In genomic region chr7:6121141-6121540, GRCh38 we compare ENCODE assay signal across 16 cellular contexts. TPM values are rescaled to one million over a fixed set of nuclear protein-coding genes. Genes with fewer than 3 reads are reported as not detected.
DNase-seq lines count a peak whose midpoint lies in the region; FAIRE-seq and TF ChIP-seq lines count a peak whose summit lies in the region.
"Had no signal": no experiment of that assay in that cellular context is flagged by ENCODE, and none has a peak within 500 bp of the region (broad histone marks: within the 10 kb centered on the region; RNA-seq: fewer than 3 reads in every experiment).

No MANE protein-coding gene starts in this region.

- H3K9me2 ChIP-seq in GM23248 (ENCODE audit: insufficient read depth): no peaks in the 10 kb centered on the region

- H2AK5ac ChIP-seq in mesenchymal stem cell (ENCODE audit: low read length, severe bottlenecking): no peak overlapping the region

- H3F3A ChIP-seq in GM23248 (ENCODE audit: insufficient read depth): peaks cover 3% of the 10 kb centered on the region; the same call in 1 of the 2 replicates

- no peak overlapping the region for H3K9ac ChIP-seq in GM23248
- no peak overlapping the region for H3K9ac ChIP-seq in endothelial cell of umbilical vein (replicated peaks; ENCODE audit: extremely low read depth, insufficient read depth, low read length)
- H3K9ac ChIP-seq in mesenchymal stem cell (ENCODE audit: low read length): no peak overlapping the region

- H2BK15ac ChIP-seq in mesenchymal stem cell (ENCODE audit: low read depth, poor library complexity, severe bottlenecking): no peak overlapping the region

- no peak for TF ChIP-seq CTCF in endothelial cell of umbilical vein (IDR thresholded peaks at IDR 0.05; ENCODE audit: extremely low read depth in 1 of 2, insufficient read depth in 1 of 2, low read depth in 1 of 2, low read length in 2 of 2)

- WGBS in GM23248 (ENCODE audit: low coverage in 1 of 2, low lambda C conversion rate in 2 of 2, missing lambda C conversion rate in 2 of 2), 2 experiments: 97 to 100% methylated on average over 2 of the region's 2 CpGs
- WGBS in mesenchymal stem cell: 92% methylated on average over 2 of the region's 2 CpGs

- CTCF ChIA-PET in endothelial cell of umbilical vein (lab: Charles Lee): no interaction called here

- H3K9me3 ChIP-seq in GM23248 (ENCODE audit: low read depth) (no peaks in the 10 kb centered on the region), endothelial cell of umbilical vein (replicated peaks; ENCODE audit: control insufficient read depth, insufficient read depth, low read length) (no peaks in the 10 kb centered on the region), mesenchymal stem cell (ENCODE audit: control insufficient read depth, low read length) (peaks cover 23% of the 10 kb centered on the region)
- H3K9me3 ChIP-seq: pancreas had no signal

- no peak overlapping the region for H2BK120ac ChIP-seq in mesenchymal stem cell (ENCODE audit: low read depth, low read length)

- H3K79me1 ChIP-seq in mesenchymal stem cell (replicated peaks; ENCODE audit: low read length, poor library complexity, severe bottlenecking): peaks cover 29% of the 10 kb centered on the region

- H4K8ac ChIP-seq in mesenchymal stem cell (ENCODE audit: low read length): no peak overlapping the region

- POLR2A ChIA-PET in endothelial cell of umbilical vein (lab: Charles Lee): no interaction called here

- H3K27ac ChIP-seq in GM23248 (no peak overlapping the region), endothelial cell of umbilical vein (ENCODE audit: insufficient read depth, low read depth, low read length) (no peak overlapping the region), mesenchymal stem cell (ENCODE audit: low read length, poor library complexity, severe bottlenecking) (no peak overlapping the region)
- H3K27ac ChIP-seq: left lung, pancreas, sigmoid colon had no signal

- no peak overlapping the region for H3K23ac ChIP-seq in mesenchymal stem cell (ENCODE audit: low read length in 2 of 2)

- no peak overlapping the region for H3K18ac ChIP-seq in mesenchymal stem cell (ENCODE audit: low read depth in 1 of 2, low read length in 2 of 2)

- H3K27me3 ChIP-seq in GM23248 (replicated peaks; ENCODE audit: insufficient read depth) (no peaks in the 10 kb centered on the region), endothelial cell of umbilical vein (ENCODE audit: control insufficient read depth in 2 of 2, insufficient read depth in 2 of 2, low read length in 2 of 2) (no peaks in the 10 kb centered on the region), mesenchymal stem cell (ENCODE audit: control insufficient read depth in 1 of 2, insufficient read depth in 1 of 2, low read length in 2 of 2) (no peaks in the 10 kb centered on the region)
- H3K27me3 ChIP-seq: left lung, pancreas, sigmoid colon had no signal

- in situ Hi-C loops in GM23248 (cut with MboI): no loop called here

- H3K4me1 ChIP-seq in GM23248 (ENCODE audit: insufficient read depth) (0 out of 2 replicates have a peak, but pooled peaks cover 5% of the 10 kb centered on the region), endothelial cell of umbilical vein (ENCODE audit: control insufficient read depth, extremely low read depth, insufficient read depth, low read length) (no peaks in the 10 kb centered on the region), mesenchymal stem cell (ENCODE audit: control insufficient read depth, insufficient read depth, low read depth, low read length) (no peaks in the 10 kb centered on the region)
- H3K4me1 ChIP-seq: left lung, pancreas, sigmoid colon had no signal

- H3K9me1 ChIP-seq in endothelial cell of umbilical vein (replicated peaks; ENCODE audit: control insufficient read depth, extremely low read depth, insufficient read depth, low read length): no peaks in the 10 kb centered on the region

- H3K4me2 ChIP-seq in GM23248 (ENCODE audit: unreplicated experiment): no peak overlapping the region
- no peak overlapping the region for H3K4me2 ChIP-seq in endothelial cell of umbilical vein (ENCODE audit: insufficient read depth, low read length)
- H3K4me2 ChIP-seq in mesenchymal stem cell (ENCODE audit: low read length, poor library complexity, severe bottlenecking): no peak overlapping the region
- H3K4me2 ChIP-seq: GM23338 had no signal

- H4K20me1 ChIP-seq in GM23248 (ENCODE audit: insufficient read depth) (no peaks in the 10 kb centered on the region), endothelial cell of umbilical vein (replicated peaks; ENCODE audit: control insufficient read depth, extremely low read depth, insufficient read depth, low read length) (no peaks in the 10 kb centered on the region)

- no TSS peak for BruUV-seq in endothelial cell of umbilical vein (replicated peaks; lab: Mats Ljungman, UMichigan)

- H3K14ac ChIP-seq in mesenchymal stem cell (ENCODE audit: low read length in 2 of 2): no peak overlapping the region

- H2BK5ac ChIP-seq in mesenchymal stem cell (ENCODE audit: low read depth, low read length, poor library complexity, severe bottlenecking): no peak overlapping the region

- TF ChIP-seq POLR2A in endothelial cell of umbilical vein (IDR thresholded peaks at IDR 0.05; ENCODE audit: low read depth, low read length): no peak

- no peak for FAIRE-seq in endothelial cell of umbilical vein (lab: Jason Lieb, UNC)
- FAIRE-seq: frontal cortex, pancreas had no signal

- DNase-seq in GM23248 (peak; percentile 41), NCI-H226 (peak; percentile 59), endothelial cell of umbilical vein (ENCODE audit: low read depth, low spot score) (no peak), mesenchymal stem cell (peak; percentile 9), mucosa of gallbladder (ENCODE audit: low spot score) (no peak), amniotic stem cell (lab: John Stamatoyannopoulos, UW) (no peak), SW480 (ENCODE audit: low spot score) (no peak)
- DNase-seq: activated naive CD4-positive, alpha-beta T cell treated with anti-CD3 and anti-CD28 coated beads, Interleukin-2, amount 10 ng/mL, durations not matched to agents 7 days and 5 days; Calu3; left lung; NCI-H1092; NCI-H69; pancreas had no signal

- dilution Hi-C loops in endothelial cell of umbilical vein (cut with MboI; ENCODE audit: extremely low pct_ligation_motif_present, low sequenced_read_pairs): no loop called here

- H3K36me3 ChIP-seq in GM23248 (ENCODE audit: low read depth) (peaks cover 53% of the 10 kb centered on the region), endothelial cell of umbilical vein (ENCODE audit: control insufficient read depth in 2 of 2, extremely low read depth in 1 of 2, insufficient read depth in 2 of 2, low read length in 2 of 2) (peaks cover 8 to 21% of the 10 kb centered on the region in 2 experiments), mesenchymal stem cell (ENCODE audit: control insufficient read depth in 1 of 2, insufficient read depth in 2 of 2, low read depth in 1 of 2, low read length in 2 of 2) (peaks cover 45 to 72% of the 10 kb centered on the region in 2 experiments)

- H2AFZ ChIP-seq in GM23248 (no peak overlapping the region), endothelial cell of umbilical vein (ENCODE audit: low read depth, low read length) (no peak overlapping the region), mesenchymal stem cell (ENCODE audit: low read depth, low read length) (no peak overlapping the region)
- H2AFZ ChIP-seq: GM23338 had no signal

- H4K91ac ChIP-seq in mesenchymal stem cell (ENCODE audit: low read length): no peak overlapping the region

- H3K79me2 ChIP-seq in GM23248 (ENCODE audit: insufficient read depth) (peaks cover 89% of the 10 kb centered on the region), endothelial cell of umbilical vein (ENCODE audit: control insufficient read depth, insufficient read depth, low read length) (peaks cover 16% of the 10 kb centered on the region)

- H2BK12ac ChIP-seq in mesenchymal stem cell (ENCODE audit: low read length in 2 of 2): no peak overlapping the region

- H3K4ac ChIP-seq in mesenchymal stem cell (ENCODE audit: low read depth in 1 of 2, low read length in 2 of 2): no peak overlapping the region

- H3K4me3 ChIP-seq in GM23248 (no peak overlapping the region), endothelial cell of umbilical vein (replicated peaks in 1 of 3; ENCODE audit: insufficient read depth in 1 of 3, low read depth in 1 of 3, low read length in 3 of 3) (no peak overlapping the region), mesenchymal stem cell (ENCODE audit: insufficient read depth in 1 of 2, low read depth in 1 of 2, low read length in 2 of 2) (peak overlapping the region in 1 of 2 experiments; percentile 4)
- H3K4me3 ChIP-seq: GM23338, left lung, pancreas, sigmoid colon had no signal

- intact Hi-C loops in endothelial cell of umbilical vein (cut with micrococcal nuclease): no loop called here

TF ChIP-seq in endothelial cell of umbilical vein, 7 proteins besides CTCF, POLR2A, EP300 and RAD21:
- TF ChIP-seq FOS (IDR thresholded peaks at IDR 0.05; ENCODE audit: borderline replicate concordance, insufficient read depth, low read length) (peak; percentile 43), MYC (IDR thresholded peaks at IDR 0.05; ENCODE audit: low read depth, low read length) (no peak), JUN (IDR thresholded peaks at IDR 0.05; ENCODE audit: borderline replicate concordance, insufficient read depth, insufficient read length, low read depth) (peak; percentile 19)

RNA-seq across cellular contexts. Expression of gene USP42, which starts 16.4 kb away (rescaled TPM):
- 5.3 and 5.7 TPM in 2 replicates for total RNA-seq in GM23248 (2014; rRNA removed; shearing (Covaris generic))
- polyA plus RNA-seq in GM23248 (2016; fragmentation: Nextera tagmentation; extraction: Ambion mirVana) (4.0 and 5.9 TPM in 2 replicates), endothelial cell of umbilical vein (4.2 TPM in 2 replicates)
- total RNA-seq in endothelial cell of umbilical vein (12.5 and 12.7 TPM in 2 replicates), mucosa of gallbladder (10.0 TPM)
- polyA plus RNA-seq in endothelial cell of umbilical vein (2011; cell fraction: cytosol; rRNA removed): 4.1 and 4.7 TPM in 2 replicates
- polyA plus RNA-seq in endothelial cell of umbilical vein (2011; cell fraction: nucleus; rRNA removed): 12.7 and 13.2 TPM in 2 replicates
- 6.4 TPM in 2 replicates for polyA plus RNA-seq in endothelial cell of umbilical vein (2012)
- polyA minus RNA-seq in endothelial cell of umbilical vein: 8.1 and 15.7 TPM in 2 replicates
- 5.5 TPM for polyA minus RNA-seq in endothelial cell of umbilical vein (2011; cell fraction: cytosol; rRNA and poly(A)+ RNA removed)
- 9.0 and 11.8 TPM in 2 replicates for polyA minus RNA-seq in endothelial cell of umbilical vein (2011; cell fraction: nucleus; rRNA and poly(A)+ RNA removed)
- polyA plus RNA-seq in mesenchymal stem cell (2013, experiment 1 of 2): 9.3 TPM
- polyA plus RNA-seq in mesenchymal stem cell (2013, experiment 2 of 2): 9.6 TPM

Comparison
In these comparisons a context has a peak if more than half of its experiments do, and no peak if none do; other contexts are left out.
1. DNase-seq: peak in GM23248 (single experiment), NCI-H226 (single experiment) and mesenchymal stem cell (single experiment); none in endothelial cell of umbilical vein (single experiment), mucosa of gallbladder (single experiment), amniotic stem cell (single experiment) and SW480 (single experiment).